In genomic region chr7:80767655-80768054, GRCh38 we compare ENCODE assay signal across 20 cellular contexts.
"Had no signal": no experiment of that assay in that cellular context is flagged by ENCODE, and none has a peak within 500 bp of the region (broad histone marks: within the 10 kb centered on the region; RNA-seq: fewer than 3 reads in every experiment).

No MANE protein-coding gene starts in this region.

- DNase-seq: colonic mucosa; dermis blood vessel endothelial cell; erythroblast; foreskin melanocyte; heart left ventricle; hippocampal formation; left lung; lower lobe of right lung; midbrain; nucleus accumbens; ovary; small intestine; stimulated activated CD4-positive, alpha-beta T cell treated with anti-CD3 and anti-CD28 coated beads, Interleukin-12 subunit alpha, Interleukin-12 subunit beta, amount 100 ng/mL, for 4 hours; stimulated activated naive CD4-positive, alpha-beta T cell; trophoblast cell had no signal

- H3K4me3 ChIP-seq: colonic mucosa, heart left ventricle, left lung, lower lobe of right lung, neural progenitor cell, ovary, right atrium auricular region had no signal

- H3K9me3 Mint-ChIP-seq: neural progenitor cell had no signal

- H3K4me3 Mint-ChIP-seq: memory B cell; natural killer cell treated with Interleukin-12 subunit alpha and Interleukin-12 subunit beta and Interleukin-15 and Interleukin-18, amount 100 ng/mL, for 72 hours; neural progenitor cell had no signal

- H3K4me1 Mint-ChIP-seq: memory B cell had no signal

- H3K4me1 ChIP-seq: colonic mucosa had no signal

- FAIRE-seq: endothelial cell of umbilical vein, small intestine had no signal

- H3K27ac ChIP-seq: colonic mucosa, left lung, lower lobe of right lung, neural progenitor cell, ovary, right atrium auricular region had no signal

- H3K27ac Mint-ChIP-seq: memory B cell; natural killer cell treated with Interleukin-12 subunit alpha and Interleukin-12 subunit beta and Interleukin-15 and Interleukin-18, amount 100 ng/mL, for 72 hours had no signal

- H3K27me3 Mint-ChIP-seq: memory B cell; natural killer cell treated with Interleukin-12 subunit alpha and Interleukin-12 subunit beta and Interleukin-15 and Interleukin-18, amount 100 ng/mL, for 72 hours had no signal

- ATAC-seq: heart left ventricle; left lung; lower lobe of right lung; natural killer cell treated with Interleukin-12 subunit alpha and Interleukin-12 subunit beta and Interleukin-15 and Interleukin-18, amount 100 ng/mL, for 72 hours had no signal

- H3K36me3 Mint-ChIP-seq: memory B cell; natural killer cell treated with Interleukin-12 subunit alpha and Interleukin-12 subunit beta and Interleukin-15 and Interleukin-18, amount 100 ng/mL, for 72 hours; neural progenitor cell had no signal

- H3K36me3 ChIP-seq: colonic mucosa, heart left ventricle, left lung, lower lobe of right lung, neural progenitor cell, ovary, right atrium auricular region had no signal

- H3K9me3 ChIP-seq: colonic mucosa, heart left ventricle, left lung, lower lobe of right lung, ovary, right atrium auricular region had no signal
